1 cellular context compared by ENCODE assay signal in the genomic region with DNA sequence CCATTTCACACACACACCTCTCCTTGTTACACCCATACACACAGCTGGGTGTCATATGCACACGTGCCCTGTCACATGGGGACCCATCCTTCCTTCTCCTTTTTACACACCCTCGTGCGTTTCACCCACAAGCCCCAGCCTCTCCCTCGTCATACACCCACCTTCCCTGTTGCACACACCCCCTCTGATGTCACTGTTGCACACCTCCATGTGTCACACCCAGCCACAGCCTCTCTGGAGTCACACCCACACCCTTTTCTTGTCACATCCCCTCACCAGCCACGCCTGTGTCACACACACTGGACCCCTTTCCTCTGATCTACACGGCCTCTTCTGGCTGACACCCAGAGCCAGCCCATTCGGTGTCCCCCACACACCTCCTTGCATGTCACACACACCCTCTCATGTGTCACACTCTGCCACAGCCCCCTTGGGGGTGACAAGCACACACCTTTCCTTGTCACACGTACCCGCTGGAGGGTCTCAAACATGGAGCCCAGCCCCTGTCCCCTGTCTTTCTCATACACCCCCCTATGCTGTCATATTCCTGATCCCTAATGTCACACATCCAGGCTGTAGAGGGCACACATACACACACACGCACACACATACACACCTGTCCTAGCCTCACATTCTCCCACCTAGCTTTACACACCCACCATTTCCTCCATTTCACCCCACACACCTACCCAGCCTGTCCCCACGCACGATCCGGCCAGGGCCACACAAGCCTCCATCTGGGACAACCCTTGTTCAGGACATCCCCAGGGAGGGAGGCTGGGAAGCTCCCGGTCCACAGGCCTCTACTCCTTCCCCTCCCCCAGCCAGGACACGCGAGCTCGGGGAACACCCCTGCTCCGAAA.
TF ChIP-seq lines count a peak whose summit lies in the region.

No MANE protein-coding gene starts in this region.

TF ChIP-seq in K562, 482 proteins besides CTCF, POLR2A, EP300 and RAD21:
- TF ChIP-seq TAF7 (tag; IDR thresholded peaks at IDR 0.05) (no peak), FOXJ2 (tag; IDR thresholded peaks at IDR 0.05) (no peak), MNT (conservative IDR thresholded peaks at IDR 0.05) (0 out of 4 replicates have a peak, but pooled peaks of 1 of the 2 experiments have one; percentile 40), HDAC1 (IDR thresholded peaks at IDR 0.05) (peak in 1 of 2 experiments; percentile 36; a peak in 1 of 4 replicates), MEF2D (tag; conservative IDR thresholded peaks at IDR 0.05; ENCODE audit: low read depth) (no peak), USF1 (CRISPR knock-in tag; IDR thresholded peaks at IDR 0.05) (peak; percentile 75), ZNF407 (IDR thresholded peaks at IDR 0.05; ENCODE audit: low read depth) (no peak)
- TF ChIP-seq, protein P1, sequence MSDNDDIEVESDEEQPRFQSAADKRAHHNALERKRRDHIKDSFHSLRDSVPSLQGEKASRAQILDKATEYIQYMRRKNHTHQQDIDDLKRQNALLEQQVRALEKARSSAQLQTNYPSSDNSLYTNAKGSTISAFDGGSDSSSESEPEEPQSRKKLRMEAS (CRISPR knock-in tag; IDR thresholded peaks at IDR 0.05) = peak; percentile 31; the same call in 1 of the 2 replicates
